ENCODE assay signal across 7 cellular contexts in genomic region chr12:24389394-24389793, GRCh38.
"Had no signal": no experiment of that assay in that cellular context is flagged by ENCODE, and none has a peak within 500 bp of the region (broad histone marks: within the 10 kb centered on the region; RNA-seq: fewer than 3 reads in every experiment).

No MANE protein-coding gene starts in this region.

- FAIRE-seq: HepG2, K562 had no signal

- H3K27ac ChIP-seq: HL-60 had no signal

- H3K4me3 Mint-ChIP-seq: IgD-negative memory B cell had no signal

- H3K4me3 ChIP-seq: K562 had no signal

- ATAC-seq: HepG2, K562 had no signal

- DNase-seq: IMR-90, KBM-7, KG1 had no signal

- H3K27ac Mint-ChIP-seq: IgD-negative memory B cell had no signal
